ENCODE assay signal across 8 cellular contexts in genomic region chr12:6778571-6779550, GRCh38.
DNase-seq lines count a peak whose midpoint lies in the region; ATAC-seq and TF ChIP-seq lines count a peak whose summit lies in the region.

No MANE protein-coding gene starts in this region.

- no peaks in the 10 kb centered on the region for H4K20me1 ChIP-seq in MM.1S (ENCODE audit: insufficient read depth, low read length)

- H3K9me3 ChIP-seq in MM.1S (replicated peaks; ENCODE audit: insufficient read depth, low read length): no peaks in the 10 kb centered on the region

- H3K4me1 ChIP-seq in MM.1S (ENCODE audit: low read length): peaks cover 30% of the 10 kb centered on the region

- no peaks in the 10 kb centered on the region for H3K9me3 Mint-ChIP-seq in nephron progenitor cell
- H3K9me3 Mint-ChIP-seq in stimulated activated naive CD8-positive, alpha-beta T cell treated with anti-CD3 and anti-CD28 coated beads, Interleukin-15, Interleukin-2, amounts not matched to agents 100 ng/mL and 50 ng/mL, for 24 hours: no peaks in the 10 kb centered on the region

- peak overlapping the region; percentile 85 for H3K4me3 Mint-ChIP-seq in nephron progenitor cell
- peak overlapping the region; percentile 77 for H3K4me3 Mint-ChIP-seq in stimulated activated naive CD8-positive, alpha-beta T cell treated with anti-CD3 and anti-CD28 coated beads, Interleukin-15, Interleukin-2, amounts not matched to agents 100 ng/mL and 50 ng/mL, for 24 hours

- H3K79me2 ChIP-seq in MM.1S (ENCODE audit: low read length): no peaks in the 10 kb centered on the region

- TF ChIP-seq CTCF in MM.1S (IDR thresholded peaks at IDR 0.05; ENCODE audit: low read length) (peak; percentile 96), nephron progenitor cell (IDR thresholded peaks at IDR 0.05) (peak; percentile 80)

- peaks cover 65% of the 10 kb centered on the region for H3K4me1 Mint-ChIP-seq in nephron progenitor cell
- peaks cover 96% of the 10 kb centered on the region for H3K4me1 Mint-ChIP-seq in stimulated activated naive CD8-positive, alpha-beta T cell treated with anti-CD3 and anti-CD28 coated beads, Interleukin-15, Interleukin-2, amounts not matched to agents 100 ng/mL and 50 ng/mL, for 24 hours (ENCODE audit: low read depth)

- peaks cover 18% of the 10 kb centered on the region for H3K27me3 Mint-ChIP-seq in nephron progenitor cell (ENCODE audit: low read depth, poor library complexity)
- peaks cover 11% of the 10 kb centered on the region for H3K27me3 Mint-ChIP-seq in stimulated activated naive CD8-positive, alpha-beta T cell treated with anti-CD3 and anti-CD28 coated beads, Interleukin-15, Interleukin-2, amounts not matched to agents 100 ng/mL and 50 ng/mL, for 24 hours

- no peaks in the 10 kb centered on the region for H3K9me2 ChIP-seq in MM.1S (replicated peaks; ENCODE audit: insufficient read depth, low read length)

- H3K36me3 Mint-ChIP-seq in nephron progenitor cell (ENCODE audit: low read depth): peaks cover 36% of the 10 kb centered on the region
- H3K36me3 Mint-ChIP-seq in stimulated activated naive CD8-positive, alpha-beta T cell treated with anti-CD3 and anti-CD28 coated beads, Interleukin-15, Interleukin-2, amounts not matched to agents 100 ng/mL and 50 ng/mL, for 24 hours (ENCODE audit: low read depth): peaks cover 49% of the 10 kb centered on the region

- peak overlapping the region; percentile 91 for H2AFZ ChIP-seq in MM.1S (ENCODE audit: low read length)

- H3K27me3 ChIP-seq in MM.1S (replicated peaks; ENCODE audit: insufficient read depth, low read length): 0 out of 2 replicates have a peak, but pooled peaks cover 11% of the 10 kb centered on the region

- H3K4me2 ChIP-seq in MM.1S (ENCODE audit: low read depth, low read length): peak overlapping the region; percentile 97

- no peak overlapping the region for H3K27ac ChIP-seq in MM.1S (ENCODE audit: low read length)

- peak; percentile 99 for DNase-seq in DMS53 (lab: John Stamatoyannopoulos, UW)
- peak; percentile 89 for DNase-seq in MM.1S
- peak; percentile 69 to 78 for DNase-seq in SHP77 (lab: John Stamatoyannopoulos, UW)
- peak; percentile 95 for DNase-seq in activated effector memory CD4-positive, alpha-beta T cell treated with anti-CD3 and anti-CD28 coated beads, Interleukin-2, amount 50 U/mL, for 16 hours
- peak; percentile 86 for DNase-seq in fibroblast of the conjunctiva (ENCODE audit: low read depth)
- DNase-seq in nephron progenitor cell: peak; percentile 98

- peaks cover 6% of the 10 kb centered on the region for H3F3A ChIP-seq in MM.1S (ENCODE audit: insufficient read depth, low read length)

- H3K9ac ChIP-seq in MM.1S (ENCODE audit: low read length): peak overlapping the region; percentile 30; the same call in 1 of the 2 replicates

- H3K36me3 ChIP-seq in MM.1S (replicated peaks; ENCODE audit: insufficient read depth, low read length): no peaks in the 10 kb centered on the region

- peak; percentile 75 for ATAC-seq in GM21825 (IDR thresholded peaks at IDR 0.05; ENCODE audit: unreplicated experiment)

- peak overlapping the region; percentile 77 for H3K27ac Mint-ChIP-seq in nephron progenitor cell
- H3K27ac Mint-ChIP-seq in stimulated activated naive CD8-positive, alpha-beta T cell treated with anti-CD3 and anti-CD28 coated beads, Interleukin-15, Interleukin-2, amounts not matched to agents 100 ng/mL and 50 ng/mL, for 24 hours: peak overlapping the region; percentile 91

- H3K4me3 ChIP-seq in MM.1S (ENCODE audit: low read length): peak overlapping the region; percentile 64
